Comparison of ENCODE assay signal across 9 cellular contexts in genomic region chr11:59197990-59198389, GRCh38. TPM values are rescaled to one million over a fixed set of nuclear protein-coding genes. Genes with fewer than 3 reads are reported as not detected.
DNase-seq lines count a peak whose midpoint lies in the region; ATAC-seq and TF ChIP-seq lines count a peak whose summit lies in the region.
"Had no signal": no experiment of that assay in that cellular context is flagged by ENCODE, and none has a peak within 500 bp of the region (broad histone marks: within the 10 kb centered on the region; RNA-seq: fewer than 3 reads in every experiment).

No MANE protein-coding gene starts in this region.

- H3K9ac ChIP-seq in SK-N-MC (ENCODE audit: insufficient read length): no peak overlapping the region

- CTCF ChIA-PET in activated CD8-positive, alpha-beta memory T cell treated with anti-CD3 and anti-CD28 coated beads, Interleukin-2, amount 10 ng/mL, durations not matched to agents 7 days and 5 days (lab: Charles Lee): interaction anchor here (2.1 kb wide), 1 partner anchor 11 kb away, joined by 10 read pairs; no protein-coding TSS in a partner anchor

- intact Hi-C loops in heart left ventricle (cut with DNase I) (no loop called here), prostate gland (cut with DNase I) (no loop called here)

- no peaks in the 10 kb centered on the region for H3K36me3 ChIP-seq in SK-N-MC (ENCODE audit: insufficient read depth, low read length)
- H3K36me3 ChIP-seq in heart left ventricle: peaks cover 0 to 55% (median 7%) of the 10 kb centered on the region in 9 donors
- H3K36me3 ChIP-seq in prostate gland: no peaks in the 10 kb centered on the region

- H3K27ac ChIP-seq in SK-N-MC (no peak overlapping the region), heart left ventricle (peak overlapping the region in 1 of 12 donors; percentile 5), prostate gland (no peak overlapping the region)

- H3K4me1 ChIP-seq in heart left ventricle: peaks cover 0 to 22% (median 8%) of the 10 kb centered on the region in 12 donors
- no peaks in the 10 kb centered on the region for H3K4me1 ChIP-seq in prostate gland (replicated peaks)

- DNase-seq in COLO829 (ENCODE audit: low spot score) (peak; percentile 77), SK-N-MC (ENCODE audit: low read depth, low spot score) (peak; percentile 32), heart left ventricle (peak; percentile 58 to 90 (median 84)), prostate gland (ENCODE audit: low spot score) (peak; percentile 42), amniotic stem cell (lab: John Stamatoyannopoulos, UW) (no peak), T-helper 2 cell (no peak), NAMALWA (ENCODE audit: low spot score) (no peak)
- DNase-seq in activated CD8-positive, alpha-beta memory T cell treated with anti-CD3 and anti-CD28 coated beads, Interleukin-2, amount 10 ng/mL, durations not matched to agents 7 days and 5 days: no peak
- DNase-seq: activated effector memory CD4-positive, alpha-beta T cell treated with anti-CD3 and anti-CD28 coated beads, Interleukin-2, amount 50 U/mL, for 16 hours had no signal

- 19 to 35% (median 25%) methylated on average over 9 of the region's 9 CpGs for WGBS in heart left ventricle, 4 donors
- WGBS in prostate gland: 12% methylated on average over 9 of the region's 9 CpGs

- H3K4me3 Mint-ChIP-seq in activated CD8-positive, alpha-beta memory T cell treated with anti-CD3 and anti-CD28 coated beads, Interleukin-2, amount 10 ng/mL, durations not matched to agents 7 days and 5 days: no peak overlapping the region

- H3K9me3 Mint-ChIP-seq in activated CD8-positive, alpha-beta memory T cell treated with anti-CD3 and anti-CD28 coated beads, Interleukin-2, amount 10 ng/mL, durations not matched to agents 7 days and 5 days (ENCODE audit: low read depth): no peaks in the 10 kb centered on the region

- no peak for TF ChIP-seq POLR2A in heart left ventricle (IDR thresholded peaks at IDR 0.05)
- TF ChIP-seq POLR2A in prostate gland (IDR thresholded peaks at IDR 0.05): no peak

- peaks cover under 1% of the 10 kb centered on the region for H3K27me3 Mint-ChIP-seq in activated CD8-positive, alpha-beta memory T cell treated with anti-CD3 and anti-CD28 coated beads, Interleukin-2, amount 10 ng/mL, durations not matched to agents 7 days and 5 days

- H3K27me3 ChIP-seq in heart left ventricle: no peaks in the 10 kb centered on the region
- H3K27me3 ChIP-seq in prostate gland (replicated peaks; ENCODE audit: insufficient read depth): no peaks in the 10 kb centered on the region

- no peaks in the 10 kb centered on the region for H3K36me3 Mint-ChIP-seq in activated CD8-positive, alpha-beta memory T cell treated with anti-CD3 and anti-CD28 coated beads, Interleukin-2, amount 10 ng/mL, durations not matched to agents 7 days and 5 days

- no peak overlapping the region for H3K27ac Mint-ChIP-seq in activated CD8-positive, alpha-beta memory T cell treated with anti-CD3 and anti-CD28 coated beads, Interleukin-2, amount 10 ng/mL, durations not matched to agents 7 days and 5 days

- H3K4me3 ChIP-seq in SK-N-MC (peak overlapping the region; percentile 39; the same call in 1 of the 2 replicates), heart left ventricle (no peak overlapping the region), prostate gland (no peak overlapping the region)

- peaks cover 5% of the 10 kb centered on the region for H3K4me1 Mint-ChIP-seq in activated CD8-positive, alpha-beta memory T cell treated with anti-CD3 and anti-CD28 coated beads, Interleukin-2, amount 10 ng/mL, durations not matched to agents 7 days and 5 days

- ATAC-seq in heart left ventricle: peak; percentile 61 to 95 (median 90)
- no peak for ATAC-seq in activated CD8-positive, alpha-beta memory T cell treated with anti-CD3 and anti-CD28 coated beads, Interleukin-2, amount 10 ng/mL, durations not matched to agents 7 days and 5 days

- TF ChIP-seq CTCF in heart left ventricle (IDR thresholded peaks at IDR 0.05): no peak
- TF ChIP-seq CTCF in prostate gland (IDR thresholded peaks at IDR 0.05): no peak

- H3K9me3 ChIP-seq in SK-N-MC (ENCODE audit: low read depth, low read length) (no peaks in the 10 kb centered on the region), heart left ventricle (no peaks in the 10 kb centered on the region), prostate gland (no peaks in the 10 kb centered on the region)

RNA-seq across cellular contexts. Expression of gene MPEG1, which starts 14.7 kb away (rescaled TPM):
- total RNA-seq in heart left ventricle (10 to 100 TPM in 3 of 9 donors, 1 to 10 TPM in 6; 2.8 to 78.6 (median 7.1) TPM), prostate gland (1 to 10 TPM; 3.2 to 8.2 TPM)
- 1 to 10 TPM; 1.4 to 3.6 TPM for polyA plus RNA-seq in heart left ventricle
- total RNA-seq in activated CD8-positive, alpha-beta memory T cell treated with anti-CD3 and anti-CD28 coated beads, Interleukin-2, amount 10 ng/mL, durations not matched to agents 7 days and 5 days: not detected

RNA-seq across cellular contexts. Expression of gene DTX4, which starts 26.1 kb away (rescaled TPM):
- total RNA-seq in heart left ventricle: 1 to 10 TPM in 8 of 9 donors, under 1 TPM in 1; 0.74 to 6.8 (median 2.1) TPM
- 1 to 10 TPM in 1 of 2 donors, under 1 TPM in 1; 0.76 to 1.1 TPM for polyA plus RNA-seq in heart left ventricle
- total RNA-seq in prostate gland: 10 to 100 TPM in 1 of 2 donors, 1 to 10 TPM in 1; 6.9 to 10.7 TPM
- under 1 TPM; 0.12 to 0.28 TPM for total RNA-seq in activated CD8-positive, alpha-beta memory T cell treated with anti-CD3 and anti-CD28 coated beads, Interleukin-2, amount 10 ng/mL, durations not matched to agents 7 days and 5 days

RNA-seq across cellular contexts. Expression of gene FAM111A, which starts 55.3 kb away (rescaled TPM):
- 10 to 100 TPM in 3 of 9 donors, 1 to 10 TPM in 6; 4.1 to 38.3 (median 9.1) TPM for total RNA-seq in heart left ventricle
- 1 to 10 TPM; 3.3 to 8.0 TPM for polyA plus RNA-seq in heart left ventricle
- 10 to 100 TPM; 49.5 to 60.3 TPM for total RNA-seq in prostate gland
- total RNA-seq in activated CD8-positive, alpha-beta memory T cell treated with anti-CD3 and anti-CD28 coated beads, Interleukin-2, amount 10 ng/mL, durations not matched to agents 7 days and 5 days: 100 to 1,000 TPM; 136 to 152 TPM

Comparison
In these comparisons a context has a peak if more than half of its experiments do, and no peak if none do; other contexts are left out.
1. DNase-seq: peak in COLO829 (single experiment), SK-N-MC (single experiment), heart left ventricle (5 of 5) and prostate gland (single experiment); none in amniotic stem cell (single experiment), activated CD8-positive, alpha-beta memory T cell treated with anti-CD3 and anti-CD28 coated beads, Interleukin-2, amount 10 ng/mL, durations not matched to agents 7 days and 5 days (single experiment), T-helper 2 cell (0 of 5) and NAMALWA (single experiment).